ENCODE assay signal across 27 cellular contexts in the genomic region with DNA sequence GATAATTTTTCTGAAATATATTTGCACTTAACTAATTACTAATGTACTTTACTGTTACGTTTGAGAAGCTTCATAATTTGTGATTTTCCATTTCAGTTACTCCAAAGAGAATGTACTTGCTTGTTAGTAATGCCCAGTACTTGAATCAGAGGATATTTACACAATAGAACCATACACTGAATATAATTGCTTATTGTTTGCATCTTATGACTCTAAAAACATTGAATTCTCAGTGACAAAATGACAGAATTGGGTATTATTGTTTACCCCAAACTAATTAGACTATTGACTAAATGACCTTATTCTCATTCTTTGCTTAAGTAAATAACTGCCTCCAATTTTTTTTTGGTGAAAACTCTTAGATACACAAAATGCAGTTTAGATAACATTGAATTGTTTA. TPM values are rescaled to one million over a fixed set of nuclear protein-coding genes. Genes with fewer than 3 reads are reported as not detected.
DNase-seq lines count a peak whose midpoint lies in the region; ATAC-seq and FAIRE-seq lines count a peak whose summit lies in the region.
"Had no signal": no experiment of that assay in that cellular context is flagged by ENCODE, and none has a peak within 500 bp of the region (broad histone marks: within the 10 kb centered on the region; RNA-seq: fewer than 3 reads in every experiment).

No MANE protein-coding gene starts in this region.

- peak; percentile 98 for FAIRE-seq in frontal cortex (lab: Jason Lieb, UNC)
- FAIRE-seq: GM12878 had no signal

- in situ Hi-C loops in SK-MEL-5 (cut with HindIII; ENCODE audit: low pct_unique_long_range_greater_than_20kb, low sequenced_read_pairs): no loop called here

- ATAC-seq in HG02973 (IDR thresholded peaks at IDR 0.05; ENCODE audit: unreplicated experiment): no peak
- ATAC-seq: CD8-positive, alpha-beta T cell; GM12878; Panc1 had no signal

- H3K36me3 ChIP-seq in H7 (replicated peaks; ENCODE audit: control insufficient read depth, insufficient read depth, low read length): peaks cover 3% of the 10 kb centered on the region

- H3K27me3 ChIP-seq in H7 (ENCODE audit: control insufficient read depth, insufficient read depth, low read length): no peaks in the 10 kb centered on the region

- H3K4me3 ChIP-seq in H7 (ENCODE audit: insufficient read depth, low read depth, low read length): no peak overlapping the region
- H3K4me3 ChIP-seq: GM12878, GM23248, HAP-1, SK-N-MC had no signal

- DNase-seq in SK-MEL-5 (ENCODE audit: low read depth, low spot score): peak; percentile 11
- DNase-seq in frontal cortex (ENCODE audit: low spot score in 2 of 2): no peak
- peak; percentile 68 for DNase-seq in middle frontal gyrus (ENCODE audit: extremely low spot score, low spot score)
- DNase-seq in T-helper 9 cell: no peak
- no peak for DNase-seq in SIG-M5 (lab: John Stamatoyannopoulos, UW)
- DNase-seq in H7: no peak
- DNase-seq: C1 segment of cervical spinal cord; CD8-positive, alpha-beta T cell; DMS 273 treated with DMSO at 0.1 percent for 48 hours; DMS79; EL; GDM1; GM23248; HFFc6; KBM-7; MV-4-11; NCI-H1105; NCI-H1436 treated with DMSO at 0.1 percent for 48 hours; NCI-H2029; NCI-H446; NCI-H524 treated with DMSO at 0.1 percent for 48 hours; SHP77 had no signal

RNA-seq across cellular contexts. Expression of gene CCP110, which starts 8.9 kb away (rescaled TPM):
- 5.5 and 6.4 TPM in 2 replicates for total RNA-seq in SK-MEL-5 (2014; rRNA removed; shearing (Covaris generic))
- polyA plus RNA-seq in SK-MEL-5 (2015; cell fraction: cytosol; rRNA removed): 7.2 and 9.6 TPM in 2 replicates
- polyA plus RNA-seq in SK-MEL-5 (2015; cell fraction: nucleus; rRNA removed): 16.6 and 20.4 TPM in 2 replicates
- total RNA-seq in frontal cortex: 73.8 TPM
- total RNA-seq in H7 (2014; rRNA removed; shearing (Covaris generic)): 6.4 and 9.5 TPM in 2 replicates

RNA-seq across cellular contexts. Expression of gene GDE1, which starts 10.7 kb away (rescaled TPM):
- total RNA-seq in SK-MEL-5 (2014; rRNA removed; shearing (Covaris generic)): 53.8 and 57.5 TPM in 2 replicates
- 51.1 and 66.6 TPM in 2 replicates for polyA plus RNA-seq in SK-MEL-5 (2015; cell fraction: cytosol; rRNA removed)
- polyA plus RNA-seq in SK-MEL-5 (2015; cell fraction: nucleus; rRNA removed): 5.3 and 7.2 TPM in 2 replicates
- total RNA-seq in frontal cortex: 43.6 TPM
- total RNA-seq in H7 (2014; rRNA removed; shearing (Covaris generic)): 57.8 and 60.0 TPM in 2 replicates

RNA-seq across cellular contexts. Expression of gene VPS35L, which starts 22.9 kb away (rescaled TPM):
- total RNA-seq in SK-MEL-5 (2014; rRNA removed; shearing (Covaris generic)): 22.7 and 27.8 TPM in 2 replicates
- 40.6 and 47.8 TPM in 2 replicates for polyA plus RNA-seq in SK-MEL-5 (2015; cell fraction: cytosol; rRNA removed)
- 41.3 and 48.1 TPM in 2 replicates for polyA plus RNA-seq in SK-MEL-5 (2015; cell fraction: nucleus; rRNA removed)
- 55.8 TPM for total RNA-seq in frontal cortex
- total RNA-seq in H7 (2014; rRNA removed; shearing (Covaris generic)): 31.8 and 46.0 TPM in 2 replicates

Comparison
In these comparisons a context has a peak if more than half of its experiments do, and no peak if none do; other contexts are left out.
1. DNase-seq: peak in SK-MEL-5 (single experiment) and middle frontal gyrus (single experiment); none in frontal cortex (0 of 2), T-helper 9 cell (single experiment), SIG-M5 (single experiment) and H7 (single experiment).